In genomic region chr5:57072218-57072892, GRCh38 we compare ENCODE assay signal across 1 cellular context.
TF ChIP-seq lines count a peak whose summit lies in the region.

No MANE protein-coding gene starts in this region.

TF ChIP-seq in WTC11, 78 proteins besides CTCF, POLR2A, EP300 and RAD21 (continued from another document):
- TF ChIP-seq FOXP4 (CRISPR knock-in tag; IDR thresholded peaks at IDR 0.05) = no peak
